In genomic region chrX:115582871-115583729, GRCh38 we compare ENCODE assay signal across 12 cellular contexts. TPM values are rescaled to one million over a fixed set of nuclear protein-coding genes. Genes with fewer than 3 reads are reported as not detected.
DNase-seq lines count a peak whose midpoint lies in the region; ATAC-seq and TF ChIP-seq lines count a peak whose summit lies in the region.
"Had no signal": no experiment of that assay in that cellular context is flagged by ENCODE, and none has a peak within 500 bp of the region (broad histone marks: within the 10 kb centered on the region; RNA-seq: fewer than 3 reads in every experiment).

No MANE protein-coding gene starts in this region.

- CTCF ChIA-PET in AG04449 (lab: Yijun Ruan, JAX), result interaction anchor here (1.0 to 2.2 kb wide), 4 partner anchors 12 to 253 kb away, joined by 3 to 8 read pairs (median 6); no protein-coding TSS in a partner anchor

- peaks cover 19% of the 10 kb centered on the region for H3K36me3 Mint-ChIP-seq in nephron (ENCODE audit: low read depth)
- H3K36me3 Mint-ChIP-seq: CD4-positive, CD25-positive, alpha-beta regulatory T cell had no signal

- peak overlapping the region; percentile 89 to 97 (median 90) for H3K27ac Mint-ChIP-seq in nephron
- H3K27ac Mint-ChIP-seq: CD4-positive, CD25-positive, alpha-beta regulatory T cell had no signal

- no peaks in the 10 kb centered on the region for H3K27me3 Mint-ChIP-seq in nephron (ENCODE audit: low read depth)
- H3K27me3 Mint-ChIP-seq: CD4-positive, CD25-positive, alpha-beta regulatory T cell; stimulated activated naive CD8-positive, alpha-beta T cell treated with anti-CD3 and anti-CD28 coated beads, Interleukin-15, Interleukin-2, amounts not matched to agents 100 ng/mL and 50 ng/mL, for 24 hours had no signal

- peak; percentile 46 for ATAC-seq in esophagus mucosa

- peaks cover 52% of the 10 kb centered on the region for H3K4me1 Mint-ChIP-seq in nephron
- H3K4me1 Mint-ChIP-seq: CD4-positive, CD25-positive, alpha-beta regulatory T cell had no signal

- POLR2A ChIA-PET in AG04449 (lab: Yijun Ruan, JAX), result interaction anchor here (1.0 to 1.4 kb wide), 2 partner anchors 19 to 21 kb away, joined by 3 to 4 read pairs; no protein-coding TSS in a partner anchor

- no peaks in the 10 kb centered on the region for H3K9me3 Mint-ChIP-seq in nephron
- H3K9me3 Mint-ChIP-seq: stimulated activated naive CD8-positive, alpha-beta T cell treated with anti-CD3 and anti-CD28 coated beads, Interleukin-15, Interleukin-2, amounts not matched to agents 100 ng/mL and 50 ng/mL, for 24 hours had no signal

- no peak for TF ChIP-seq CTCF in AG04449 (IDR thresholded peaks at IDR 0.05; ENCODE audit: insufficient read depth, low read length, missing control alignments)
- TF ChIP-seq CTCF in nephron (IDR thresholded peaks at IDR 0.05; ENCODE audit: unreplicated experiment in 3 of 3), result no peak

- H3K4me3 ChIP-seq in AG04449 (ENCODE audit: low read depth, low read length), result peak overlapping the region; percentile 16
- H3K4me3 ChIP-seq: pancreas had no signal

- DNase-seq in AG04449 (ENCODE audit: low read depth, low spot score), result no peak
- DNase-seq in RPMI7951 (ENCODE audit: low read depth), result peak; percentile 32
- no peak for DNase-seq in NCI-H345 (lab: John Stamatoyannopoulos, UW)
- no peak for DNase-seq in NCI-H128 (lab: John Stamatoyannopoulos, UW; ENCODE audit: unreplicated experiment)
- DNase-seq in NCI-H1436 (lab: John Stamatoyannopoulos, UW), result no peak
- no peak for DNase-seq in SKM-1 (lab: John Stamatoyannopoulos, UW; ENCODE audit: unreplicated experiment)
- DNase-seq: CD4-positive, CD25-positive, alpha-beta regulatory T cell; NCI-H1417; pancreas had no signal

- H3K4me3 Mint-ChIP-seq in nephron, result peak overlapping the region; percentile 51 to 77 (median 54)
- H3K4me3 Mint-ChIP-seq: CD4-positive, CD25-positive, alpha-beta regulatory T cell; stimulated activated naive CD8-positive, alpha-beta T cell treated with anti-CD3 and anti-CD28 coated beads, Interleukin-15, Interleukin-2, amounts not matched to agents 100 ng/mL and 50 ng/mL, for 24 hours had no signal

RNA-seq across cellular contexts. Expression of gene PLS3, which starts 22.1 kb away (rescaled TPM):
- 83.9 and 116 TPM in 2 replicates for total RNA-seq in RPMI7951 (2014; rRNA removed; shearing (Covaris generic))
- total RNA-seq in esophagus mucosa, result 145 TPM
